ENCODE assay signal across 23 cellular contexts in the genomic region with DNA sequence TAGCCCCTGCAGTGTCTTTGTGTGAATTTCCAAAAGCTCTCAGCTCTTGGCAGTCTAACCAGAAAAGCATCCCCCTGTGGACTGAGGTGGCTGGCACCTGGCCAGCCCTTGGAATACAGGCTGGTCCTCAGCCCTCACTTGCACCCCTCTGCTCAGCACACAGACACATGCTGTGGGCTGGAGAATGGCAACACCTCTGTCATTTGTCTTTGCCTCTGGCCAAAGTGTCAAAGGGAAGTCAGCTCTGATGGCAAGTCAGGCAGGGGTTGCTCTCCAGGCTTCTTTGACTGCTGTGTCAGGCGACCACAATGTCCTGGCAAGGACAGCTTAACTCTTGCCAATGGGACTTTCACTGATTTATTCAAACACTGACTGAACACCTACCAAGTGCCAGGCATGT.
DNase-seq lines count a peak whose midpoint lies in the region; ATAC-seq and TF ChIP-seq lines count a peak whose summit lies in the region.
"Had no signal": no experiment of that assay in that cellular context is flagged by ENCODE, and none has a peak within 500 bp of the region (broad histone marks: within the 10 kb centered on the region; RNA-seq: fewer than 3 reads in every experiment).

No MANE protein-coding gene starts in this region.

- no peaks in the 10 kb centered on the region for H3K27me3 Mint-ChIP-seq in Caco-2 (ENCODE audit: insufficient read depth, unreplicated experiment)

- no peak overlapping the region for H3K27ac Mint-ChIP-seq in Caco-2 (ENCODE audit: unreplicated experiment)
- H3K27ac Mint-ChIP-seq: CD8-positive, alpha-beta memory T cell had no signal

- no peaks in the 10 kb centered on the region for H3K27me3 ChIP-seq in PC-9 (ENCODE audit: insufficient read depth, low read depth)
- no peaks in the 10 kb centered on the region for H3K27me3 ChIP-seq in effector memory CD4-positive, alpha-beta T cell (replicated peaks; ENCODE audit: control insufficient read depth, insufficient read depth, low read length, poor library complexity, severe bottlenecking)
- H3K27me3 ChIP-seq in foreskin keratinocyte = no peaks in the 10 kb centered on the region
- no peaks in the 10 kb centered on the region for H3K27me3 ChIP-seq in Caco-2 (replicated peaks; ENCODE audit: control insufficient read depth, insufficient read depth, low read length)
- H3K27me3 ChIP-seq: BLaER1 treated with 17β-estradiol and CSF1 and Interleukin-3, amounts not matched to agents 10 nM and 100 nM had no signal

- H3K36me3 ChIP-seq in PC-9 (ENCODE audit: low read depth) (0 out of 2 replicates have a peak, but pooled peaks cover 4% of the 10 kb centered on the region), Caco-2 (ENCODE audit: control insufficient read depth, insufficient read depth, low read length) (no peaks in the 10 kb centered on the region)
- H3K36me3 ChIP-seq in effector memory CD4-positive, alpha-beta T cell (ENCODE audit: control insufficient read depth, insufficient read depth, low read length) = no peaks in the 10 kb centered on the region
- H3K36me3 ChIP-seq: BLaER1 treated with 17β-estradiol and CSF1 and Interleukin-3, amounts not matched to agents 10 nM and 100 nM; HAP-1 had no signal

- H3K4me1 ChIP-seq in PC-9 (replicated peaks; ENCODE audit: insufficient read depth) (peaks cover 36% of the 10 kb centered on the region), foreskin keratinocyte (no peaks in the 10 kb centered on the region), Caco-2 (no peaks in the 10 kb centered on the region)
- no peaks in the 10 kb centered on the region for H3K4me1 ChIP-seq in effector memory CD4-positive, alpha-beta T cell (ENCODE audit: control insufficient read depth, insufficient read depth, low read length, poor library complexity, severe bottlenecking)
- H3K4me1 ChIP-seq: BLaER1 treated with 17β-estradiol and CSF1 and Interleukin-3, amounts not matched to agents 10 nM and 100 nM; HAP-1 had no signal

- ATAC-seq in Right ventricle myocardium inferior (peak; percentile 23), left cardiac atrium (no peak), foreskin keratinocyte (no peak)

- intact Hi-C loops in Right ventricle myocardium inferior (cut with DNase I) (no loop called here), left cardiac atrium (cut with DNase I) (no loop called here), PC-9 (cut with micrococcal nuclease; ENCODE audit: unreplicated experiment) (no loop called here), Caco-2 (cut with micrococcal nuclease; ENCODE audit: unreplicated experiment) (no loop called here)

- H3K36me3 Mint-ChIP-seq in Caco-2 (ENCODE audit: insufficient read depth, unreplicated experiment) = no peaks in the 10 kb centered on the region
- H3K36me3 Mint-ChIP-seq: CD8-positive, alpha-beta memory T cell had no signal

- H3K79me2 ChIP-seq in PC-9 (ENCODE audit: low read depth) = no peaks in the 10 kb centered on the region

- no peaks in the 10 kb centered on the region for H3K4me1 Mint-ChIP-seq in Caco-2 (ENCODE audit: low read depth, unreplicated experiment)
- H3K4me1 Mint-ChIP-seq: CD8-positive, alpha-beta memory T cell had no signal

- TSS peak; percentile 31 for BruUV-seq in PC-9 (replicated peaks; lab: Mats Ljungman, UMichigan)
- BruUV-seq in Caco-2 (replicated peaks; lab: Mats Ljungman, UMichigan) = no TSS peak

- H3K9me3 ChIP-seq in PC-9 (ENCODE audit: insufficient read depth, low read depth) (peaks cover 31% of the 10 kb centered on the region), Caco-2 (0 out of 2 replicates have a peak, but pooled peaks cover 4% of the 10 kb centered on the region)
- H3K9me3 ChIP-seq in effector memory CD4-positive, alpha-beta T cell (ENCODE audit: control insufficient read depth, low read length) = no peaks in the 10 kb centered on the region
- H3K9me3 ChIP-seq: BLaER1 treated with 17β-estradiol and CSF1 and Interleukin-3, amounts not matched to agents 10 nM and 100 nM; HAP-1 had no signal

- no peak overlapping the region for H3K4me3 Mint-ChIP-seq in Caco-2 (ENCODE audit: unreplicated experiment)
- H3K4me3 Mint-ChIP-seq: CD8-positive, alpha-beta memory T cell had no signal

- H3K4me3 ChIP-seq in PC-9 = no peak overlapping the region
- H3K4me3 ChIP-seq in effector memory CD4-positive, alpha-beta T cell (ENCODE audit: insufficient read depth, low read depth, low read length, poor library complexity, severe bottlenecking) = no peak overlapping the region
- H3K4me3 ChIP-seq in Caco-2 (ENCODE audit: low read depth, low read length) = no peak overlapping the region
- H3K4me3 ChIP-seq: BLaER1 treated with 17β-estradiol and CSF1 and Interleukin-3, amounts not matched to agents 10 nM and 100 nM; GM23248; HAP-1 had no signal

- H3K4me2 ChIP-seq in PC-9 = peak overlapping the region; percentile 43
- H3K4me2 ChIP-seq: BLaER1 treated with 17β-estradiol and CSF1 and Interleukin-3, amounts not matched to agents 10 nM and 100 nM; KMS-11 had no signal

- TF ChIP-seq CTCF in PC-9 (conservative IDR thresholded peaks at IDR 0.05) (no peak), foreskin keratinocyte (conservative IDR thresholded peaks at IDR 0.05) (no peak), Caco-2 (IDR thresholded peaks at IDR 0.05; ENCODE audit: insufficient read depth in 1 of 2, low read depth in 1 of 2, low read length in 1 of 2, severe bottlenecking in 1 of 2, unreplicated experiment in 1 of 2) (no peak)

- CTCF ChIA-PET in PC-9 (lab: Charles Lee) = interaction anchor here (0.5 to 0.7 kb wide), 2 partner anchors 73 to 101 kb away, joined by 3 to 7 read pairs; no protein-coding TSS in a partner anchor
- CTCF ChIA-PET in Caco-2 (lab: Charles Lee) = no interaction called here

- no peaks in the 10 kb centered on the region for H3K9me2 ChIP-seq in PC-9 (ENCODE audit: insufficient read depth)

- no peaks in the 10 kb centered on the region for H4K20me1 ChIP-seq in PC-9 (ENCODE audit: insufficient read depth)
- H4K20me1 ChIP-seq: BLaER1 treated with 17β-estradiol and CSF1 and Interleukin-3, amounts not matched to agents 10 nM and 100 nM had no signal

- peak overlapping the region; percentile 88 for H3K27ac ChIP-seq in PC-9
- no peak overlapping the region for H3K27ac ChIP-seq in effector memory CD4-positive, alpha-beta T cell (ENCODE audit: insufficient read depth, low read length, poor library complexity, severe bottlenecking)
- H3K27ac ChIP-seq in foreskin keratinocyte = no peak overlapping the region
- H3K27ac ChIP-seq: BLaER1 treated with 17β-estradiol and CSF1 and Interleukin-3, amounts not matched to agents 10 nM and 100 nM; GM23248; HL-60; KMS-11 had no signal

- H3K9me3 Mint-ChIP-seq in Caco-2 (ENCODE audit: unreplicated experiment) = no peaks in the 10 kb centered on the region

- in situ Hi-C loops in ACHN (cut with HindIII; ENCODE audit: low pct_ligation_motif_present, low pct_unique_long_range_greater_than_20kb, low sequenced_read_pairs) = no loop called here

- POLR2A ChIA-PET in PC-9 (lab: Charles Lee; ENCODE audit: unreplicated experiment) (interaction anchor here (0.6 kb wide), 4 partner anchors 26 to 166 kb away, joined by 4 to 8 read pairs (median 4); no protein-coding TSS in a partner anchor), Caco-2 (lab: Charles Lee) (no interaction called here)

- H3F3A ChIP-seq in PC-9 (ENCODE audit: insufficient read depth, low read depth) = peaks cover 35% of the 10 kb centered on the region

- H2AFZ ChIP-seq in PC-9 = peak overlapping the region; percentile 31; the same call in 1 of the 2 replicates
- H2AFZ ChIP-seq: GM23248 had no signal

- DNase-seq in Right ventricle myocardium inferior (ENCODE audit: missing footprints) (no peak), left cardiac atrium (no peak), PC-9 (peak; percentile 68 to 84), myocyte (ENCODE audit: low read depth) (peak; percentile 38), foreskin keratinocyte (no peak), Caco-2 (no peak), ACHN (no peak)
- no peak for DNase-seq in effector memory CD4-positive, alpha-beta T cell
- DNase-seq: CD8-positive, alpha-beta memory T cell; DND-41; GDM1; GM23248; NCI-H1092 treated with DMSO at 0.1 percent for 48 hours; NCI-H146; NCI-H2081; NCI-H2171 treated with DMSO at 0.1 percent for 48 hours; NCI-H446; RPMI8226; SIG-M5 had no signal

Comparison
In these comparisons a context has a peak if more than half of its experiments do, and no peak if none do; other contexts are left out.
1. DNase-seq: peak in PC-9 (2 of 2) and myocyte (single experiment); none in Right ventricle myocardium inferior (single experiment), left cardiac atrium (single experiment), effector memory CD4-positive, alpha-beta T cell (0 of 3), foreskin keratinocyte (0 of 2), Caco-2 (0 of 2) and ACHN (single experiment).